ENCODE assay signal across 17 cellular contexts in the genomic region with DNA sequence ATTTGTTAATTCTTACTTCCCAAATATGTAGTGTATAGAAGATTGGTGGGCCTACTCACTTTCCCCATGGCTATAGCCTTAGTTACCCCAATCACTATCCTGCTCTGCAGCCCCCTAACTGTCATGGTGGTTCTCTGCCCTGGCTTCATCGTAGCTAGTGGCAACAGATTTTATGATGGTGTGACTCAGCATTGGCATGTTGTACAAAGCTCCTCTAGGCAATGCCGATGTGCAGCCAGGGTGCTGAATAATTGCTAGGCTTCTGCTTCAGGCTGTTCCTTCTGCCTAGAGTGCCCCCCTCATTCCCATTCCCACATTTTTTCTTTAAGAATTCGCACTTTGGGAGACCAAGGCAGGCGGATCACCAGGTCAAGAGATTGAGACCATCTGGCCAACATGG.
"Had no signal": no experiment of that assay in that cellular context is flagged by ENCODE, and none has a peak within 500 bp of the region (broad histone marks: within the 10 kb centered on the region; RNA-seq: fewer than 3 reads in every experiment).

No MANE protein-coding gene starts in this region.

- DNase-seq: activated CD4-positive, alpha-beta T cell treated with anti-CD3 and anti-CD28 coated beads, Interleukin-2, amount 50 U/mL, for 48 hours; activated naive CD4-positive, alpha-beta T cell treated with anti-CD3 and anti-CD28 coated beads, Interleukin-2, amount 10 ng/mL, durations not matched to agents 7 days and 5 days; dermis blood vessel endothelial cell; erythroblast; glutamatergic neuron; hypothalamus; left ventricle myocardium superior; mesenchymal stem cell; occipital lobe; right cardiac atrium; small intestine; stimulated activated CD4-positive, alpha-beta T cell treated with anti-CD3 and anti-CD28 coated beads, Interleukin-4, amount 100 ng/mL, for 24 hours; stimulated activated naive CD4-positive, alpha-beta T cell treated with Interleukin-2 at 50 U/mL for 16 hours; substantia nigra; transverse colon; WERI-Rb-1 had no signal

- H3K27ac ChIP-seq: ascending aorta, transverse colon, WERI-Rb-1 had no signal
